In genomic region chr11:11524436-11525038, GRCh38 we compare ENCODE assay signal across 19 cellular contexts.
"Had no signal": no experiment of that assay in that cellular context is flagged by ENCODE, and none has a peak within 500 bp of the region (broad histone marks: within the 10 kb centered on the region; RNA-seq: fewer than 3 reads in every experiment).

No MANE protein-coding gene starts in this region.

- DNase-seq: activated CD4-positive, alpha-beta T cell treated with anti-CD3 and anti-CD28 coated beads, Interleukin-2, amount 10 ng/mL, durations not matched to agents 24 days and 14 days; activated CD4-positive, CD25-positive, alpha-beta regulatory T cell; activated CD8-positive, alpha-beta memory T cell treated with anti-CD3 and anti-CD28 coated beads, Interleukin-2, amount 50 U/mL, for 48 hours; activated CD8-positive, alpha-beta T cell treated with anti-CD3 and anti-CD28 coated beads, Interleukin-2, amount 10 ng/mL, durations not matched to agents 7 days and 5 days; activated naive CD4-positive, alpha-beta T cell; activated T-cell treated with anti-CD3 and anti-CD28 coated beads, Interleukin-2, amount 50 U/mL, for 72 hours; colonic mucosa; esophagus squamous epithelium; foreskin fibroblast; glutamatergic neuron; kidney; left ventricle myocardium superior; naive thymus-derived CD8-positive, alpha-beta T cell; sigmoid colon; stimulated activated CD4-positive, alpha-beta T cell treated with anti-CD3 and anti-CD28 coated beads, Interleukin-1b, Interleukin-23, amount 100 ng/mL, for 48 hours; stomach; testis had no signal

- H3K36me3 ChIP-seq: colonic mucosa, esophagus squamous epithelium, sigmoid colon, stomach had no signal

- H3K4me3 ChIP-seq: colonic mucosa, esophagus squamous epithelium, sigmoid colon, stomach, testis had no signal

- H3K27me3 ChIP-seq: colonic mucosa, esophagus squamous epithelium, sigmoid colon, stomach, testis had no signal

- ATAC-seq: activated CD8-positive, alpha-beta T cell treated with anti-CD3 and anti-CD28 coated beads, Interleukin-2, amount 10 ng/mL, durations not matched to agents 7 days and 5 days; activated T-cell treated with anti-CD3 and anti-CD28 coated beads, Interleukin-2, amount 50 U/mL, for 72 hours; left ventricle myocardium superior; naive thymus-derived CD8-positive, alpha-beta T cell had no signal

- H3K27ac ChIP-seq: colonic mucosa, esophagus squamous epithelium, parathyroid adenoma, stomach, testis had no signal

- H3K79me2 ChIP-seq: parathyroid adenoma had no signal

- H3K9me3 ChIP-seq: colonic mucosa, esophagus squamous epithelium, sigmoid colon, stomach, testis had no signal

- H3K36me3 Mint-ChIP-seq: memory B cell; naive thymus-derived CD8-positive, alpha-beta T cell had no signal

- H3K4me3 Mint-ChIP-seq: activated CD4-positive, alpha-beta T cell treated with anti-CD3 and anti-CD28 coated beads, Interleukin-2, amount 10 ng/mL, durations not matched to agents 24 days and 14 days; activated CD8-positive, alpha-beta T cell treated with anti-CD3 and anti-CD28 coated beads, Interleukin-2, amount 10 ng/mL, durations not matched to agents 7 days and 5 days; activated T-cell treated with anti-CD3 and anti-CD28 coated beads, Interleukin-2, amount 50 U/mL, for 72 hours; memory B cell; naive thymus-derived CD8-positive, alpha-beta T cell had no signal

- H3K9me3 Mint-ChIP-seq: activated CD4-positive, alpha-beta T cell treated with anti-CD3 and anti-CD28 coated beads, Interleukin-2, amount 10 ng/mL, durations not matched to agents 24 days and 14 days; activated T-cell treated with anti-CD3 and anti-CD28 coated beads, Interleukin-2, amount 50 U/mL, for 72 hours had no signal

- H3K9ac ChIP-seq: parathyroid adenoma had no signal

- FAIRE-seq: kidney had no signal

- H2AFZ ChIP-seq: parathyroid adenoma had no signal

- H3K27ac Mint-ChIP-seq: activated CD4-positive, alpha-beta T cell treated with anti-CD3 and anti-CD28 coated beads, Interleukin-2, amount 10 ng/mL, durations not matched to agents 24 days and 14 days; activated CD8-positive, alpha-beta T cell treated with anti-CD3 and anti-CD28 coated beads, Interleukin-2, amount 10 ng/mL, durations not matched to agents 7 days and 5 days; activated T-cell treated with anti-CD3 and anti-CD28 coated beads, Interleukin-2, amount 50 U/mL, for 72 hours; memory B cell; naive thymus-derived CD8-positive, alpha-beta T cell had no signal

- H3K27me3 Mint-ChIP-seq: activated CD4-positive, alpha-beta T cell treated with anti-CD3 and anti-CD28 coated beads, Interleukin-2, amount 10 ng/mL, durations not matched to agents 24 days and 14 days had no signal

- H3K4me1 ChIP-seq: colonic mucosa, parathyroid adenoma, stomach had no signal

- H3K4me1 Mint-ChIP-seq: memory B cell had no signal
